In genomic region chr20:41317536-41318270, GRCh38 we compare ENCODE assay signal across 8 cellular contexts.
DNase-seq lines count a peak whose midpoint lies in the region; ATAC-seq and TF ChIP-seq lines count a peak whose summit lies in the region.

ZHX3 (minus strand) TSS chr20:41317731; CDS start chr20:41204916, 112,815 bp downstream.

- peak within 1 kb of the TSS; percentile 83 for H3K4me3 Mint-ChIP-seq in central memory CD8-positive, alpha-beta T cell

- H3K4me1 Mint-ChIP-seq in central memory CD8-positive, alpha-beta T cell = peaks cover 8% of the 10 kb centered on the region

- TF ChIP-seq CTCF in AG09319 (IDR thresholded peaks at IDR 0.05; ENCODE audit: low read depth, low read length) = no peak

- peak; percentile 90 for DNase-seq in AG09319 (ENCODE audit: extremely low read depth, low read depth)
- DNase-seq in NCI-H446 (lab: John Stamatoyannopoulos, UW) = peak; percentile 95 to 99
- DNase-seq in central memory CD8-positive, alpha-beta T cell (ENCODE audit: low spot score in 2 of 2) = peak; percentile 86 to 93
- peak; percentile 96 for DNase-seq in iris pigment epithelial cell (ENCODE audit: low read depth)
- peak; percentile 97 for DNase-seq in stimulated activated CD4-positive, alpha-beta T cell treated with anti-CD3 and anti-CD28 coated beads, Interleukin-12 subunit alpha, Interleukin-12 subunit beta, amount 100 ng/mL, for 4 hours

- H3K36me3 Mint-ChIP-seq in central memory CD8-positive, alpha-beta T cell (ENCODE audit: insufficient read depth) = peaks cover 2% of the 10 kb centered on the region

- H3K27me3 Mint-ChIP-seq in central memory CD8-positive, alpha-beta T cell = no peaks in the 10 kb centered on the region

- no peaks in the 10 kb centered on the region for H3K9me3 Mint-ChIP-seq in central memory CD8-positive, alpha-beta T cell

- peak within 1 kb of the TSS; percentile 83 for H3K27ac Mint-ChIP-seq in central memory CD8-positive, alpha-beta T cell (ENCODE audit: low read depth)

- ATAC-seq in GM19043 (IDR thresholded peaks at IDR 0.05; ENCODE audit: low read depth, unreplicated experiment) (peak; percentile 96), HG03354 (IDR thresholded peaks at IDR 0.05; ENCODE audit: poor library complexity, severe bottlenecking, unreplicated experiment) (peak; percentile 96)
- ATAC-seq in activated CD4-positive, CD25-positive, alpha-beta regulatory T cell treated with anti-CD3 and anti-CD28 coated beads, Interleukin-2, amount 50 U/mL, for 24 hours = peak; percentile 99
- ATAC-seq in central memory CD8-positive, alpha-beta T cell (replicated peaks; ENCODE audit: extremely low read depth, poor library complexity, severe bottlenecking) = peak; percentile 99

Comparison
In these comparisons a context has a peak if more than half of its experiments do, and no peak if none do; other contexts are left out.
1. Peak in every context shown above with its lines: DNase-seq and ATAC-seq.